Comparison of ENCODE assay signal across 35 cellular contexts in the genomic region with DNA sequence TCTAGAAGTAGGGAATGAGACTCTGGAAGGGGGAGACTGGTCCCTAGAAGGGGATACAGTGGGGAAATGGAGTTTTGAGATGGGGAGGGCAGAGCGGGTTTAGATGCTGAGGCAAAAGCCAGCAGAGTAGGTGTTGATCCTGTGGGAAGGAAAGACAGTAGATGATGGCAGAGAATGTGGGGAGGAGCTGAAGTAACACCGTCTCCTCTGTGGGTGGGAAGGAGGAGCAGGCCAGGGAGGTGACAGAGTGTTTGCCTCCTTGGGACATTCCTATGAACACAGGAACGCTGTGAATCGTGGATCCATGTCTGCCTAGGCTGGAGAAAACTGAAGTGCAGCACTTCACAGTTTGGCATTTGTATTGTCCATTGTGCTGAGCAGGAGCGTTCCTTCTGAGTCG. TPM values are rescaled to one million over a fixed set of nuclear protein-coding genes. Genes with fewer than 3 reads are reported as not detected.
"Had no signal": no experiment of that assay in that cellular context is flagged by ENCODE, and none has a peak within 500 bp of the region (broad histone marks: within the 10 kb centered on the region; RNA-seq: fewer than 3 reads in every experiment).

No MANE protein-coding gene starts in this region.

- DNase-seq: activated CD4-positive, alpha-beta memory T cell treated with anti-CD3 and anti-CD28 coated beads, Interleukin-2, amount 10 ng/mL, durations not matched to agents 7 days and 5 days; activated CD4-positive, alpha-beta T cell treated with anti-CD3 and anti-CD28 coated beads for 1 hour; activated CD4-positive, alpha-beta T cell treated with anti-CD3 and anti-CD28 coated beads for 48 hours; activated CD4-positive, CD25-positive, alpha-beta regulatory T cell; activated CD8-positive, alpha-beta memory T cell treated with anti-CD3 and anti-CD28 coated beads for 24 hours; activated CD8-positive, alpha-beta memory T cell treated with anti-CD3 and anti-CD28 coated beads, Interleukin-2, amount 10 ng/mL, durations not matched to agents 7 days and 5 days; activated CD8-positive, alpha-beta memory T cell treated with anti-CD3 and anti-CD28 coated beads, Interleukin-2, amount 50 U/mL, for 48 hours; activated effector memory CD4-positive, alpha-beta T cell treated with Interleukin-2 at 50 U/mL for 16 hours; activated naive CD8-positive, alpha-beta T cell treated with anti-CD3 and anti-CD28 coated beads, Interleukin-2, amount 10 ng/mL, durations not matched to agents 7 days and 5 days; activated T-cell treated with anti-CD3 and anti-CD28 coated beads, Interleukin-2, amount 50 U/mL, for 48 hours; amygdala; MM.1S; MV-4-11; NCI-H1092; NCI-H1436 treated with DMSO at 0.1 percent for 48 hours; NCI-H1694 treated with DMSO at 0.1 percent for 48 hours; NCI-H2029; NCI-H345; NCI-H510A; NCI-H526; NCI-H748 treated with DMSO at 0.1 percent for 48 hours; NK-92 treated with Interleukin-12 subunit alpha and Interleukin-12 subunit beta, amount 100 ng/mL, for 24 hours; Right ventricle myocardium superior; SJCRH30; T1000; WERI-Rb-1 had no signal

- H3K9me3 Mint-ChIP-seq: activated CD4-positive, alpha-beta memory T cell treated with anti-CD3 and anti-CD28 coated beads, Interleukin-2, amount 10 ng/mL, durations not matched to agents 7 days and 5 days; activated naive CD4-positive, alpha-beta T cell treated with anti-CD3 and anti-CD28 coated beads, Interleukin-2, amount 50 U/mL, for 24 hours; activated naive CD8-positive, alpha-beta T cell treated with anti-CD3 and anti-CD28 coated beads, Interleukin-2, amount 10 ng/mL, durations not matched to agents 7 days and 5 days; central memory CD8-positive, alpha-beta T cell had no signal

- H3K4me3 Mint-ChIP-seq: activated CD4-positive, alpha-beta memory T cell treated with anti-CD3 and anti-CD28 coated beads, Interleukin-2, amount 10 ng/mL, durations not matched to agents 7 days and 5 days; activated CD8-positive, alpha-beta memory T cell treated with anti-CD3 and anti-CD28 coated beads, Interleukin-2, amount 10 ng/mL, durations not matched to agents 7 days and 5 days; activated naive CD4-positive, alpha-beta T cell treated with anti-CD3 and anti-CD28 coated beads, Interleukin-2, amount 50 U/mL, for 24 hours; activated naive CD8-positive, alpha-beta T cell treated with anti-CD3 and anti-CD28 coated beads, Interleukin-2, amount 10 ng/mL, durations not matched to agents 7 days and 5 days; central memory CD8-positive, alpha-beta T cell had no signal

- H3K36me3 ChIP-seq: ascending aorta, cardiac muscle cell, SJCRH30, WERI-Rb-1 had no signal

- H3K27me3 ChIP-seq: ascending aorta, cardiac muscle cell, SJCRH30 had no signal

- H3K27ac Mint-ChIP-seq: activated CD4-positive, alpha-beta memory T cell treated with anti-CD3 and anti-CD28 coated beads, Interleukin-2, amount 10 ng/mL, durations not matched to agents 7 days and 5 days; activated CD8-positive, alpha-beta memory T cell treated with anti-CD3 and anti-CD28 coated beads, Interleukin-2, amount 10 ng/mL, durations not matched to agents 7 days and 5 days; activated naive CD4-positive, alpha-beta T cell treated with anti-CD3 and anti-CD28 coated beads, Interleukin-2, amount 50 U/mL, for 24 hours had no signal

- ATAC-seq: activated CD8-positive, alpha-beta memory T cell treated with anti-CD3 and anti-CD28 coated beads, Interleukin-2, amount 10 ng/mL, durations not matched to agents 7 days and 5 days had no signal

- H3K27ac ChIP-seq: ascending aorta, cardiac muscle cell, SJCRH30, SK-N-MC, WERI-Rb-1 had no signal

- H3K4me1 Mint-ChIP-seq: activated CD4-positive, alpha-beta memory T cell treated with anti-CD3 and anti-CD28 coated beads, Interleukin-2, amount 10 ng/mL, durations not matched to agents 7 days and 5 days; activated naive CD4-positive, alpha-beta T cell treated with anti-CD3 and anti-CD28 coated beads, Interleukin-2, amount 50 U/mL, for 24 hours had no signal

- H3K9me3 ChIP-seq: ascending aorta, SJCRH30 had no signal

- H3K27me3 Mint-ChIP-seq: activated CD4-positive, alpha-beta memory T cell treated with anti-CD3 and anti-CD28 coated beads, Interleukin-2, amount 10 ng/mL, durations not matched to agents 7 days and 5 days; activated CD8-positive, alpha-beta memory T cell treated with anti-CD3 and anti-CD28 coated beads, Interleukin-2, amount 10 ng/mL, durations not matched to agents 7 days and 5 days; activated naive CD4-positive, alpha-beta T cell treated with anti-CD3 and anti-CD28 coated beads, Interleukin-2, amount 50 U/mL, for 24 hours; activated naive CD8-positive, alpha-beta T cell treated with anti-CD3 and anti-CD28 coated beads, Interleukin-2, amount 10 ng/mL, durations not matched to agents 7 days and 5 days; central memory CD8-positive, alpha-beta T cell had no signal

- H3K4me3 ChIP-seq: ascending aorta, cardiac muscle cell, SJCRH30, SK-N-MC had no signal

- H3K36me3 Mint-ChIP-seq: activated CD8-positive, alpha-beta memory T cell treated with anti-CD3 and anti-CD28 coated beads, Interleukin-2, amount 10 ng/mL, durations not matched to agents 7 days and 5 days; activated naive CD4-positive, alpha-beta T cell treated with anti-CD3 and anti-CD28 coated beads, Interleukin-2, amount 50 U/mL, for 24 hours; activated naive CD8-positive, alpha-beta T cell treated with anti-CD3 and anti-CD28 coated beads, Interleukin-2, amount 10 ng/mL, durations not matched to agents 7 days and 5 days had no signal

- H3K4me1 ChIP-seq: ascending aorta, SJCRH30 had no signal

RNA-seq across cellular contexts. Expression of a gene that starts 20.4 kb away (rescaled TPM):
- total RNA-seq: activated CD4-positive, alpha-beta memory T cell treated with anti-CD3 and anti-CD28 coated beads, Interleukin-2, amount 10 ng/mL, durations not matched to agents 7 days and 5 days; activated CD8-positive, alpha-beta memory T cell treated with anti-CD3 and anti-CD28 coated beads, Interleukin-2, amount 10 ng/mL, durations not matched to agents 7 days and 5 days; activated naive CD8-positive, alpha-beta T cell treated with anti-CD3 and anti-CD28 coated beads, Interleukin-2, amount 10 ng/mL, durations not matched to agents 7 days and 5 days; ascending aorta; cardiac muscle cell; LHCN-M2; OCI-LY7; Right ventricle myocardium superior; T-helper 1 cell treated with Interleukin-12 subunit alpha and Interleukin-12 subunit beta and Interleukin-4 antibody, amounts not matched to agents 30 ng/mL and 1 ng/mL, for 36 hours; T-helper 2 cell treated with Interferon-gamma antibody and Interleukin-4, amounts not matched to agents 100 ng/mL and 5 ng/mL, for 36 hours had no signal
- polyA plus RNA-seq: cardiac muscle cell had no signal
